In genomic region chr11:130213143-130213978, GRCh38 we compare ENCODE assay signal across 8 cellular contexts. TPM values are rescaled to one million over a fixed set of nuclear protein-coding genes. Genes with fewer than 3 reads are reported as not detected.
DNase-seq lines count a peak whose midpoint lies in the region; ATAC-seq and TF ChIP-seq lines count a peak whose summit lies in the region.

No MANE protein-coding gene starts in this region.

- H3K79me1 ChIP-seq in trophoblast cell (ENCODE audit: low read length): no peaks in the 10 kb centered on the region

- TF ChIP-seq EP300 in upper lobe of left lung (IDR thresholded peaks at IDR 0.05): no peak

- H4K12ac ChIP-seq in trophoblast cell (ENCODE audit: low read depth, low read length): no peak overlapping the region

- no peak overlapping the region for H3K23ac ChIP-seq in trophoblast cell (ENCODE audit: low read length)

- no peak overlapping the region for H4K8ac ChIP-seq in trophoblast cell (ENCODE audit: low read depth, low read length)

- peak; percentile 75 for ATAC-seq in GM19328 (IDR thresholded peaks at IDR 0.05; ENCODE audit: unreplicated experiment)
- ATAC-seq in HG03520 (IDR thresholded peaks at IDR 0.05; ENCODE audit: unreplicated experiment): peak; percentile 87
- ATAC-seq in upper lobe of left lung (ENCODE audit: low FRiP score in 2 of 2): peak; percentile 82 to 90

- peak overlapping the region; percentile 46 for H3K4me3 ChIP-seq in trophoblast cell (ENCODE audit: low read depth, low read length)
- no peak overlapping the region for H3K4me3 ChIP-seq in upper lobe of left lung

- peaks cover 2% of the 10 kb centered on the region for H3K4me1 Mint-ChIP-seq in CD14-positive monocyte

- H3K9ac ChIP-seq in trophoblast cell (ENCODE audit: low read length): no peak overlapping the region

- no peaks in the 10 kb centered on the region for H3K27me3 ChIP-seq in trophoblast cell (ENCODE audit: insufficient read depth, low read length)
- H3K27me3 ChIP-seq in upper lobe of left lung: no peaks in the 10 kb centered on the region

- no peak overlapping the region for H2BK12ac ChIP-seq in trophoblast cell (ENCODE audit: low read length)

- H3K9me3 Mint-ChIP-seq in CD14-positive monocyte: peaks cover 0 to 2% (median 0%) of the 10 kb centered on the region in 7 donors

- peak overlapping the region; percentile 9 for H3K4me2 ChIP-seq in trophoblast cell (ENCODE audit: low read length)

- H3K4me3 Mint-ChIP-seq in CD14-positive monocyte: peak overlapping the region in 1 of 2 donors; percentile 53

- no peaks in the 10 kb centered on the region for H3K36me3 ChIP-seq in trophoblast cell (ENCODE audit: control insufficient read depth in 1 of 2, insufficient read depth in 2 of 2, low read length in 2 of 2)
- H3K36me3 ChIP-seq in upper lobe of left lung: peaks cover 0 to 9% (median 4%) of the 10 kb centered on the region in 4 donors

- no peak overlapping the region for H3K18ac ChIP-seq in trophoblast cell (ENCODE audit: low read length)

- DNase-seq in CD14-positive monocyte (ENCODE audit: low spot score) (peak; percentile 63), RPMI7951 (ENCODE audit: low read depth) (peak; percentile 18), globus pallidus (ENCODE audit: low spot score) (peak; percentile 43), trophoblast cell (peak; percentile 19 to 73), upper lobe of left lung (peak; percentile 72 to 94)
- peak; percentile 58 for DNase-seq in activated effector memory CD4-positive, alpha-beta T cell treated with Interleukin-2 at 50 U/mL for 16 hours

- peaks cover 8 to 12% of the 10 kb centered on the region in 2 experiments for H3K4me1 ChIP-seq in trophoblast cell (ENCODE audit: control insufficient read depth in 1 of 2, insufficient read depth in 2 of 2, low read length in 2 of 2)
- H3K4me1 ChIP-seq in upper lobe of left lung: peaks cover 7 to 9% (median 7%) of the 10 kb centered on the region in 4 donors

- H4K91ac ChIP-seq in trophoblast cell (ENCODE audit: low read depth, low read length): no peak overlapping the region

- no peaks in the 10 kb centered on the region for H3K79me2 ChIP-seq in trophoblast cell (ENCODE audit: control insufficient read depth, insufficient read depth, low read length, poor library complexity)

- peaks cover 1 to 5% (median 3%) of the 10 kb centered on the region in 3 donors for H3K27me3 Mint-ChIP-seq in CD14-positive monocyte (ENCODE audit: low read depth in 3 of 3)

- H2AFZ ChIP-seq in trophoblast cell (ENCODE audit: insufficient read depth, low read length, poor library complexity): peak overlapping the region; percentile 37

- no peak overlapping the region for H3K4ac ChIP-seq in trophoblast cell (ENCODE audit: low read depth, low read length)

- no CpG with 5 or more reads among the region's 28 CpGs for WGBS in trophoblast cell (ENCODE audit: extremely low coverage, insufficient coverage, insufficient read length)
- 40 to 46% methylated on average over 20 to 28 of the region's 28 CpGs for WGBS in upper lobe of left lung, 2 donors

- H2AK5ac ChIP-seq in trophoblast cell (ENCODE audit: low read length): no peak overlapping the region

- no peak overlapping the region for H3K14ac ChIP-seq in trophoblast cell (ENCODE audit: low read length)

- intact Hi-C loops in CD14-positive monocyte (cut with micrococcal nuclease): loop anchor here in 1 of 2 donors (5.0 kb wide), 1 partner anchor 649 kb away; no protein-coding TSS in a partner anchor

- H2BK5ac ChIP-seq in trophoblast cell (ENCODE audit: low read depth, low read length, poor library complexity): no peak overlapping the region

- H3K9me3 ChIP-seq in trophoblast cell (ENCODE audit: insufficient read depth, low read depth, low read length) (peaks cover 5% of the 10 kb centered on the region), upper lobe of left lung (no peaks in the 10 kb centered on the region)

- no peak overlapping the region for H2BK120ac ChIP-seq in trophoblast cell (ENCODE audit: insufficient read depth, low read length, poor library complexity)

- peak; percentile 99 for TF ChIP-seq CTCF in CD14-positive monocyte (IDR thresholded peaks at IDR 0.05)
- TF ChIP-seq CTCF in upper lobe of left lung (IDR thresholded peaks at IDR 0.05): peak; percentile 86 to 92 (median 88)

- peaks cover 32 to 34% of the 10 kb centered on the region in 2 donors for H3K36me3 Mint-ChIP-seq in CD14-positive monocyte

- H3K27ac ChIP-seq in trophoblast cell (ENCODE audit: low read depth, low read length) (no peak overlapping the region), upper lobe of left lung (no peak overlapping the region)

- H3K27ac Mint-ChIP-seq in CD14-positive monocyte: no peak overlapping the region

- peak in 1 of 4 donors; percentile 4 for TF ChIP-seq POLR2A in upper lobe of left lung (IDR thresholded peaks at IDR 0.05)

RNA-seq across cellular contexts. Expression of gene ST14, which starts 53.8 kb away (rescaled TPM):
- polyA plus RNA-seq in CD14-positive monocyte: 10 to 100 TPM; 13.3 to 23.6 TPM
- total RNA-seq in RPMI7951 (2014; rRNA removed; shearing (Covaris generic)): 0.60 TPM in 1 of 2 replicates, not detected in the other
- 8.4 and 11.2 TPM in 2 replicates for polyA plus RNA-seq in trophoblast cell (2013)
- total RNA-seq in upper lobe of left lung: 100 to 1,000 TPM in 1 of 6 donors, 10 to 100 TPM in 5; 49.2 to 105 (median 72.1) TPM

Comparison
In these comparisons a context has a peak if more than half of its experiments do, and no peak if none do; other contexts are left out.
1. DNase-seq: peak in every context shown above with its lines; median percentile 83 in upper lobe of left lung; 63 in CD14-positive monocyte; 58 in activated effector memory CD4-positive, alpha-beta T cell treated with Interleukin-2 at 50 U/mL for 16 hours; 46 in trophoblast cell; 43 in globus pallidus; 18 in RPMI7951.
2. RNA of gene ST14, which starts 53.8 kb away (total RNA-seq): 49.2 to 105 TPM in upper lobe of left lung; 0.60 TPM in RPMI7951; every median in the first group is over 10 times any median in the second.
3. Peak in every context shown above with its lines, with median percentiles within 50 percentile points of each other: ATAC-seq.